In genomic region chr14:88989911-88990310, GRCh38 we compare ENCODE assay signal across 36 cellular contexts.
"Had no signal": no experiment of that assay in that cellular context is flagged by ENCODE, and none has a peak within 500 bp of the region (broad histone marks: within the 10 kb centered on the region; RNA-seq: fewer than 3 reads in every experiment).

No MANE protein-coding gene starts in this region.

- H3K27ac ChIP-seq: adrenal gland, body of pancreas, brain microvascular endothelial cell, breast epithelium, cardiac muscle cell, VCaP had no signal

- H3K27me3 ChIP-seq: adrenal gland, body of pancreas, brain microvascular endothelial cell, breast epithelium, cardiac muscle cell had no signal

- H3K9me3 ChIP-seq: adrenal gland, body of pancreas had no signal

- FAIRE-seq: astrocyte, TTC549 had no signal

- H3K4me1 ChIP-seq: body of pancreas, breast epithelium had no signal

- ATAC-seq: activated CD8-positive, alpha-beta T cell treated with anti-CD3 and anti-CD28 coated beads for 36 hours; activated naive CD4-positive, alpha-beta T cell treated with anti-CD3 and anti-CD28 coated beads, Interleukin-2, amount 50 U/mL, for 72 hours; activated T-cell treated with anti-CD3 and anti-CD28 coated beads, Interleukin-2, amount 50 U/mL, for 4 hours; activated T-cell treated with anti-CD3 and anti-CD28 coated beads, Interleukin-2, amount 50 U/mL, for 72 hours; activated T-helper 17 cell treated with anti-CD3 and anti-CD28 coated beads, Interleukin-2, amount 50 U/mL, for 72 hours; body of pancreas had no signal

- DNase-seq: activated B cell treated with CpG ODN at 0.5 μM for 24 hours; activated CD4-positive, alpha-beta memory T cell treated with anti-CD3 and anti-CD28 coated beads for 36 hours; activated CD4-positive, alpha-beta T cell treated with anti-CD3 and anti-CD28 coated beads for 4 hours; activated CD4-positive, alpha-beta T cell treated with anti-CD3 and anti-CD28 coated beads, Interleukin-2, amount 10 ng/mL, durations not matched to agents 24 days and 14 days; activated CD4-positive, alpha-beta T cell treated with anti-CD3 and anti-CD28 coated beads, Interleukin-2, amount 50 U/mL, for 1 hour; activated CD4-positive, alpha-beta T cell treated with anti-CD3 and anti-CD28 coated beads, Interleukin-2, amount 50 U/mL, for 4 hours; activated CD4-positive, CD25-positive, alpha-beta regulatory T cell treated with anti-CD3 and anti-CD28 coated beads, Interleukin-2, amount 50 U/mL, for 72 hours; activated CD8-positive, alpha-beta memory T cell treated with anti-CD3 and anti-CD28 coated beads, Interleukin-2, amount 50 U/mL, for 4 hours; activated CD8-positive, alpha-beta T cell treated with anti-CD3 and anti-CD28 coated beads for 36 hours; activated effector memory CD4-positive, alpha-beta T cell treated with anti-CD3 and anti-CD28 coated beads, Interleukin-2, amount 50 U/mL, for 16 hours; activated gamma-delta T cell treated with Interleukin-2 at 50 U/mL for 16 hours; activated naive CD4-positive, alpha-beta T cell; activated naive CD4-positive, alpha-beta T cell treated with anti-CD3 and anti-CD28 coated beads for 36 hours; activated naive CD4-positive, alpha-beta T cell treated with anti-CD3 and anti-CD28 coated beads, Interleukin-2, amount 50 U/mL, for 16 hours; activated naive CD8-positive, alpha-beta T cell treated with anti-CD3 and anti-CD28 coated beads for 36 hours; activated T-cell treated with anti-CD3 and anti-CD28 coated beads for 4 hours; activated T-cell treated with anti-CD3 and anti-CD28 coated beads, Interleukin-2, amount 50 U/mL, for 1 hour; activated T-cell treated with anti-CD3 and anti-CD28 coated beads, Interleukin-2, amount 50 U/mL, for 4 hours; activated T-cell treated with anti-CD3 and anti-CD28 coated beads, Interleukin-2, amount 50 U/mL, for 72 hours; amniotic stem cell; aorta; body of pancreas; brain microvascular endothelial cell; caudate nucleus; cerebellar nuclear complex; T-helper 1 cell; T-helper 2 cell; T-helper 9 cell had no signal

- H3K36me3 ChIP-seq: adrenal gland, brain microvascular endothelial cell, breast epithelium, cardiac muscle cell had no signal

- H3K4me3 ChIP-seq: adrenal gland, body of pancreas, breast epithelium, cardiac muscle cell had no signal
